ENCODE assay signal across 8 cellular contexts in the genomic region with DNA sequence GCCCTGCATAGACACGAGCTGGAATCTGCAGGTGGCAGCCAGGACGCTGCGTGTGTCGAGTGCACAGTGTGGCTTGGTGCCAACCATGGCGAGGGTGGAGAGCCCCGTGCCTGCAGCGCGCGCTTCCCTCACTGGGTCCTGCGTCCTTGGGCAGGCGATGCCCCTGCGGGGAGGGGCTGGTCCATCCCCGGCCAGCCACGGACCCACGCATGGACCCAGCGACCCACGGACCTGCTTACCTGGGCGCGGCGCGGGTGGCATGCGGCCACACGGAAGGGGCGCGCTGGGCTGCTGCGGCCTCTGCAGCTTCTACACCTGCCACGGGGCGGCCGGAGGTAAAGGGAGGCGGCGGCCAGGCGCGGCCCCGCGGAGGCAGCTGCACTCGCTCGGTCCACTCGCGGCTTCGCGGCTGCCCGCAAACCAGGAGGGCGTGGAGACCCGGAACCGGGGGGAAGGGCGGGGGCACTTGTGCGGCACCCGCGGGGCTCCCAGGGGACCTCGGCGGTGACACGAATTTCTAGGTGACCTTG. TPM values are rescaled to one million over a fixed set of nuclear protein-coding genes. Genes with fewer than 3 reads are reported as not detected.
A peak's percentile ranks its signal among the peaks of the same experiment; 100 is the strongest.
DNase-seq lines count a peak whose midpoint lies in the region; ATAC-seq and TF ChIP-seq lines count a peak whose summit lies in the region.

No MANE protein-coding gene starts in this region.

- H3K27me3 Mint-ChIP-seq in mesothelial cell of epicardium (ENCODE audit: low read depth): peaks cover 35% of the 10 kb centered on the region
- peaks cover 33 to 40% of the 10 kb centered on the region in 2 donors for H3K27me3 Mint-ChIP-seq in stimulated activated naive B cell treated with anti-CD40 and anti-IgM and Interleukin-4, amounts not matched to agents 10 μg/mL and 1 μg/mL and 100 μg/mL, for 72 hours

- TF ChIP-seq CTCF in mesothelial cell of epicardium (IDR thresholded peaks at IDR 0.05; ENCODE audit: unreplicated experiment) (no peak), foreskin fibroblast (IDR thresholded peaks at IDR 0.05; ENCODE audit: low read depth, low read length) (no peak)

- H3K4me1 Mint-ChIP-seq in mesothelial cell of epicardium: peaks cover 15% of the 10 kb centered on the region
- peaks cover 10 to 17% of the 10 kb centered on the region in 2 donors for H3K4me1 Mint-ChIP-seq in stimulated activated naive B cell treated with anti-CD40 and anti-IgM and Interleukin-4, amounts not matched to agents 10 μg/mL and 1 μg/mL and 100 μg/mL, for 72 hours

- H3K36me3 Mint-ChIP-seq in mesothelial cell of epicardium: no peaks in the 10 kb centered on the region
- peaks cover 0 to 5% of the 10 kb centered on the region in 2 donors for H3K36me3 Mint-ChIP-seq in stimulated activated naive B cell treated with anti-CD40 and anti-IgM and Interleukin-4, amounts not matched to agents 10 μg/mL and 1 μg/mL and 100 μg/mL, for 72 hours

- H3K4me3 ChIP-seq in foreskin fibroblast (ENCODE audit: low read depth in 1 of 2, low read length in 2 of 2): no peak overlapping the region

- peak; percentile 55 for DNase-seq in NCI-H2029 (lab: John Stamatoyannopoulos, UW)
- no peak for DNase-seq in NCI-H2029 treated with DMSO at 0.1 percent for 48 hours (lab: John Stamatoyannopoulos, UW)
- DNase-seq in T-helper 1 cell: peak in 4 of 5 donors; percentile 21 to 45 (median 34)
- DNase-seq in central memory CD4-positive, alpha-beta T cell: peak; percentile 55
- peak in 1 of 2 experiments; percentile 56 for DNase-seq in mesothelial cell of epicardium (ENCODE audit: low spot score in 2 of 2, unreplicated experiment in 2 of 2)
- peak; percentile 42 for DNase-seq in stimulated activated naive B cell treated with anti-CD40 and anti-IgM and Interleukin-4, amounts not matched to agents 10 μg/mL and 1 μg/mL and 100 μg/mL, for 72 hours
- DNase-seq in foreskin fibroblast: no peak

- peaks cover 11% of the 10 kb centered on the region for H3K9me3 Mint-ChIP-seq in mesothelial cell of epicardium
- H3K9me3 Mint-ChIP-seq in stimulated activated naive B cell treated with anti-CD40 and anti-IgM and Interleukin-4, amounts not matched to agents 10 μg/mL and 1 μg/mL and 100 μg/mL, for 72 hours: peaks cover 5% of the 10 kb centered on the region in 2 donors

- ATAC-seq in stimulated activated naive B cell treated with anti-CD40 and anti-IgM and Interleukin-4, amounts not matched to agents 10 μg/mL and 1 μg/mL and 100 μg/mL, for 72 hours (replicated peaks): peak; percentile 73 to 74
- no peak for ATAC-seq in GM19035 (IDR thresholded peaks at IDR 0.05; ENCODE audit: unreplicated experiment)

- H3K27ac Mint-ChIP-seq in mesothelial cell of epicardium: no peak overlapping the region
- H3K27ac Mint-ChIP-seq in stimulated activated naive B cell treated with anti-CD40 and anti-IgM and Interleukin-4, amounts not matched to agents 10 μg/mL and 1 μg/mL and 100 μg/mL, for 72 hours: peak overlapping the region; percentile 71

- peak overlapping the region; percentile 68 for H3K4me3 Mint-ChIP-seq in mesothelial cell of epicardium
- peak overlapping the region; percentile 79 to 88 for H3K4me3 Mint-ChIP-seq in stimulated activated naive B cell treated with anti-CD40 and anti-IgM and Interleukin-4, amounts not matched to agents 10 μg/mL and 1 μg/mL and 100 μg/mL, for 72 hours

RNA-seq across cellular contexts. Expression of gene MCF2L, which starts 0.6 kb away (rescaled TPM):
- total RNA-seq in mesothelial cell of epicardium: 26.9 to 36.6 TPM (median 30.9 TPM) in 3 replicates

Comparison
In these comparisons a context has a peak if more than half of its experiments do, and no peak if none do; other contexts are left out.
1. DNase-seq: peak in NCI-H2029 (single experiment), T-helper 1 cell (4 of 5), central memory CD4-positive, alpha-beta T cell (single experiment) and stimulated activated naive B cell treated with anti-CD40 and anti-IgM and Interleukin-4, amounts not matched to agents 10 μg/mL and 1 μg/mL and 100 μg/mL, for 72 hours (single experiment); none in NCI-H2029 treated with DMSO at 0.1 percent for 48 hours (single experiment) and foreskin fibroblast (0 of 2).